Comparison of ENCODE assay signal across 29 cellular contexts in the genomic region with DNA sequence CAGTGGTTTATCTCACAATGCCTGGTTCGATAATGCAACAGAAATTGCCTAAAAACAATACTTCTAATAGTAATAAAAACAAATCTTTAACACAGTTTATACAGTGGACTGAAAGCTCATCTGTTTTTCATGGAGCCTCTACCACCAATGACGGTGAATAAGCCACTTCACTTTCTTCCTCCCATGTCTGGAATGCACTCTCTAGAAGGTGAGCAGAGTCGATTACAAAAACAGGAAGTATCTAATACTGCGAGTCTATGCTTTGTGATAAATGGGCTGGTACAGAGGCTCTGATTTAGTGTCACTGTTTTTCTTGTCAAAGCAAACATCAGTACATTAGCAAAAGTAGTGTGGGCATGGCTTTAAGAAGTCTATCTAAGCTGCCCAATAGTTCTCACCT.
A peak's percentile ranks its signal among the peaks of the same experiment; 100 is the strongest.
DNase-seq lines count a peak whose midpoint lies in the region; ATAC-seq and TF ChIP-seq lines count a peak whose summit lies in the region.
"Had no signal": no experiment of that assay in that cellular context is flagged by ENCODE, and none has a peak within 500 bp of the region (broad histone marks: within the 10 kb centered on the region; RNA-seq: fewer than 3 reads in every experiment).

No MANE protein-coding gene starts in this region.

- H4K20me1 ChIP-seq in MM.1S (ENCODE audit: insufficient read depth, low read length): no peaks in the 10 kb centered on the region

- no peaks in the 10 kb centered on the region for H3K79me2 ChIP-seq in MM.1S (ENCODE audit: low read length)

- no peak for TF ChIP-seq CTCF in foreskin fibroblast (IDR thresholded peaks at IDR 0.05; ENCODE audit: low read depth, low read length)
- no peak for TF ChIP-seq CTCF in chondrocyte (IDR thresholded peaks at IDR 0.05)
- no peak for TF ChIP-seq CTCF in MM.1S (IDR thresholded peaks at IDR 0.05; ENCODE audit: low read length)

- no peaks in the 10 kb centered on the region for H3K9me3 Mint-ChIP-seq in chondrocyte (ENCODE audit: low read depth)
- H3K9me3 Mint-ChIP-seq: activated naive CD8-positive, alpha-beta T cell treated with anti-CD3 and anti-CD28 coated beads, Interleukin-2, amount 10 ng/mL, durations not matched to agents 7 days and 5 days; CD8-positive, alpha-beta T cell had no signal

- H3K27ac ChIP-seq in MM.1S (ENCODE audit: low read length): no peak overlapping the region
- H3K27ac ChIP-seq: Peyer's patch, SJSA1, testis had no signal

- H3K27me3 Mint-ChIP-seq in chondrocyte (ENCODE audit: low read depth): no peaks in the 10 kb centered on the region
- H3K27me3 Mint-ChIP-seq: activated naive CD8-positive, alpha-beta T cell treated with anti-CD3 and anti-CD28 coated beads, Interleukin-2, amount 10 ng/mL, durations not matched to agents 7 days and 5 days; B cell; natural killer cell treated with Interleukin-12 subunit alpha and Interleukin-12 subunit beta and Interleukin-15 and Interleukin-18, amount 100 ng/mL, for 72 hours had no signal

- H3K9me3 ChIP-seq in MM.1S (replicated peaks; ENCODE audit: insufficient read depth, low read length): no peaks in the 10 kb centered on the region
- H3K9me3 ChIP-seq: mucosa of descending colon, Peyer's patch, SJSA1, testis had no signal

- no peak overlapping the region for H3K4me2 ChIP-seq in MM.1S (ENCODE audit: low read depth, low read length)

- no peaks in the 10 kb centered on the region for H3K9me2 ChIP-seq in MM.1S (replicated peaks; ENCODE audit: insufficient read depth, low read length)

- H3K4me3 Mint-ChIP-seq in chondrocyte (ENCODE audit: unreplicated experiment): no peak overlapping the region
- H3K4me3 Mint-ChIP-seq: activated naive CD8-positive, alpha-beta T cell treated with anti-CD3 and anti-CD28 coated beads, Interleukin-2, amount 10 ng/mL, durations not matched to agents 7 days and 5 days; B cell; CD8-positive, alpha-beta T cell; natural killer cell treated with Interleukin-12 subunit alpha and Interleukin-12 subunit beta and Interleukin-15 and Interleukin-18, amount 100 ng/mL, for 72 hours had no signal

- no peak overlapping the region for H3K27ac Mint-ChIP-seq in chondrocyte (ENCODE audit: unreplicated experiment)
- H3K27ac Mint-ChIP-seq: activated naive CD8-positive, alpha-beta T cell treated with anti-CD3 and anti-CD28 coated beads, Interleukin-2, amount 10 ng/mL, durations not matched to agents 7 days and 5 days; B cell; CD8-positive, alpha-beta T cell; natural killer cell treated with Interleukin-12 subunit alpha and Interleukin-12 subunit beta and Interleukin-15 and Interleukin-18, amount 100 ng/mL, for 72 hours had no signal

- no peaks in the 10 kb centered on the region for H3K27me3 ChIP-seq in MM.1S (replicated peaks; ENCODE audit: insufficient read depth, low read length)
- H3K27me3 ChIP-seq: Peyer's patch, SJSA1, testis had no signal

- H3K4me3 ChIP-seq in foreskin fibroblast (ENCODE audit: low read depth in 1 of 2, low read length in 2 of 2) (no peak overlapping the region), MM.1S (ENCODE audit: low read length) (no peak overlapping the region)
- H3K4me3 ChIP-seq: lung, mucosa of descending colon, Peyer's patch, SJSA1, testis had no signal

- DNase-seq in DMS153 (lab: John Stamatoyannopoulos, UW) (peak; percentile 47), HT-29 (ENCODE audit: low spot score) (peak; percentile 68), SHP77 (lab: John Stamatoyannopoulos, UW) (peak; percentile 32 to 36), kidney tubule cell (ENCODE audit: low spot score) (peak; percentile 41), foreskin fibroblast (no peak), chondrocyte (ENCODE audit: low spot score) (no peak), MM.1S (no peak)
- DNase-seq: activated effector memory CD4-positive, alpha-beta T cell treated with Interleukin-2 at 50 U/mL for 16 hours; activated naive CD8-positive, alpha-beta T cell treated with anti-CD3 and anti-CD28 coated beads, Interleukin-2, amount 10 ng/mL, durations not matched to agents 7 days and 5 days; activated T-cell treated with anti-CD3 and anti-CD28 coated beads for 4 hours; CD8-positive, alpha-beta T cell; central memory CD4-positive, alpha-beta T cell; DMS 273 treated with DMSO at 0.1 percent for 48 hours; GDM1; glutamatergic neuron; KG1; kidney; mucosa of descending colon; NCI-H2171; NCI-H524 treated with DMSO at 0.1 percent for 48 hours; NK-92 treated with Interleukin-12 subunit alpha and Interleukin-12 subunit beta, amount 100 ng/mL, for 24 hours; Peyer's patch; stimulated activated naive CD8-positive, alpha-beta T cell treated with anti-CD3 and anti-CD28 coated beads, Interleukin-15, Interleukin-2, amounts not matched to agents 100 U/mL and 50 U/mL, for 24 hours; testis had no signal

- H3F3A ChIP-seq in MM.1S (ENCODE audit: insufficient read depth, low read length): no peaks in the 10 kb centered on the region

- H3K36me3 Mint-ChIP-seq in chondrocyte (ENCODE audit: low read depth): no peaks in the 10 kb centered on the region
- H3K36me3 Mint-ChIP-seq: activated naive CD8-positive, alpha-beta T cell treated with anti-CD3 and anti-CD28 coated beads, Interleukin-2, amount 10 ng/mL, durations not matched to agents 7 days and 5 days; CD8-positive, alpha-beta T cell; natural killer cell treated with Interleukin-12 subunit alpha and Interleukin-12 subunit beta and Interleukin-15 and Interleukin-18, amount 100 ng/mL, for 72 hours had no signal

- H3K4me1 ChIP-seq in MM.1S (ENCODE audit: low read length): no peaks in the 10 kb centered on the region
- H3K4me1 ChIP-seq: Peyer's patch, SJSA1, testis had no signal

- ATAC-seq in GM18520 (IDR thresholded peaks at IDR 0.05; ENCODE audit: unreplicated experiment): no peak
- ATAC-seq: CD8-positive, alpha-beta T cell; mucosa of descending colon; natural killer cell treated with Interleukin-12 subunit alpha and Interleukin-12 subunit beta and Interleukin-15 and Interleukin-18, amount 100 ng/mL, for 72 hours; stimulated activated naive CD8-positive, alpha-beta T cell treated with anti-CD3 and anti-CD28 coated beads, Interleukin-15, Interleukin-2, amounts not matched to agents 100 U/mL and 50 U/mL, for 24 hours had no signal

- H2AFZ ChIP-seq in MM.1S (ENCODE audit: low read length): no peak overlapping the region

- peaks cover 5% of the 10 kb centered on the region for H3K4me1 Mint-ChIP-seq in chondrocyte (ENCODE audit: low read depth)
- H3K4me1 Mint-ChIP-seq: activated naive CD8-positive, alpha-beta T cell treated with anti-CD3 and anti-CD28 coated beads, Interleukin-2, amount 10 ng/mL, durations not matched to agents 7 days and 5 days; B cell had no signal

- H3K36me3 ChIP-seq in MM.1S (replicated peaks; ENCODE audit: insufficient read depth, low read length): no peaks in the 10 kb centered on the region
- H3K36me3 ChIP-seq: Peyer's patch, SJSA1 had no signal

- no peak overlapping the region for H3K9ac ChIP-seq in MM.1S (ENCODE audit: low read length)

Comparison
In these comparisons a context has a peak if more than half of its experiments do, and no peak if none do; other contexts are left out.
1. DNase-seq: peak in DMS153 (single experiment), HT-29 (single experiment), SHP77 (2 of 2) and kidney tubule cell (single experiment); none in foreskin fibroblast (0 of 2), chondrocyte (single experiment) and MM.1S (single experiment).